Comparison of ENCODE assay signal across 9 cellular contexts in the genomic region with DNA sequence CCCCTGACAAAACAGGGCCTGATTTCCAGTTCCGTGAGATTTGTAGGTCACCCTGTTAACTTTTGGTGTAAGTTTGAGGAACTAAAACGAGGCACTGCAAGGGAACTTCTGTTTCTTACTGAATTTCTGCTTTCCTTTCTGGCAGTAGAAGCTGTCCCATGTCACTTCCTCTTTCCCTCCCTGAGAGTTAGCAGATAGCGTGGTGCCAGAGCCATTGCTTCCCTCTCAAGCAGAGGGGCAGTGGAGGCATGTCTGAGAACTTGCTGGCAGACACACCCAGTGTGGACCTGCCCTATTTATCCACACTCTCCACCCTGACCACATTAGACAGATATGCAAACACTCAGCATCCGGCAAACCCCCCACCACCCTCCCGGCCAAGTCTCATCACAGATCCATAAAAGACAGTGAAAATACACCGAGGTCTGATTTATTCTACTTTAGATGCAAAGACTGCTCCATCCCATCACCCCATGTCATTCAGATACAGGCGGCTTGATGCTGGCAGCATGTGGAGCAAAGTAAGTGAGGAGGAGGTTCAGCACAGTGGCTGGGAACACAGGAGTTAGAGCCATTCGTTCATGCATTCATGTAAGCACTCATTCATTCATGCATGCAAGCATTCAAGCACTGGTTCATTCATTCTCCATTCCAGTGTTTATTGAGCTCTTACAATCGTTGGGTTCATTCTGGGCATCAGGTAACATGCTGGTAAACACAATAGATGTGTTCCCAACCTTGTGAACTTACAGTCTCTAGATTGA.
DNase-seq lines count a peak whose midpoint lies in the region; ATAC-seq and TF ChIP-seq lines count a peak whose summit lies in the region.
"Had no signal": no experiment of that assay in that cellular context is flagged by ENCODE, and none has a peak within 500 bp of the region (broad histone marks: within the 10 kb centered on the region; RNA-seq: fewer than 3 reads in every experiment).

No MANE protein-coding gene starts in this region.

- no peak for DNase-seq in activated T-cell treated with anti-CD3 and anti-CD28 coated beads, Interleukin-2, amount 50 U/mL, for 72 hours
- no peak for DNase-seq in activated T-cell treated with anti-CD3 and anti-CD28 coated beads, Interleukin-2, amount 50 U/mL, for 1 hour
- DNase-seq in SIG-M5 (lab: John Stamatoyannopoulos, UW) (peak; percentile 92), lower lobe of right lung (peak; percentile 62), MG63 (no peak), NCI-H2107 treated with DMSO at 0.1 percent for 48 hours (lab: John Stamatoyannopoulos, UW; ENCODE audit: unreplicated experiment) (no peak)
- DNase-seq in stimulated activated CD4-positive, alpha-beta T cell treated with anti-CD3 and anti-CD28 coated beads, Interleukin-4, amount 100 ng/mL, for 4 hours = no peak

- peaks cover 7% of the 10 kb centered on the region for H3K27me3 Mint-ChIP-seq in activated T-cell treated with anti-CD3 and anti-CD28 coated beads, Interleukin-2, amount 50 U/mL, for 72 hours (ENCODE audit: low read depth)

- peaks cover 3% of the 10 kb centered on the region in 2 donors for H3K36me3 Mint-ChIP-seq in activated T-cell treated with anti-CD3 and anti-CD28 coated beads, Interleukin-2, amount 50 U/mL, for 72 hours (ENCODE audit: insufficient read depth in 2 of 2)

- H3K4me3 Mint-ChIP-seq in activated T-cell treated with anti-CD3 and anti-CD28 coated beads, Interleukin-2, amount 50 U/mL, for 72 hours = peak overlapping the region; percentile 55 to 62

- no peaks in the 10 kb centered on the region for H3K36me3 ChIP-seq in lower lobe of right lung
- no peaks in the 10 kb centered on the region for H3K36me3 ChIP-seq in MG63

- ATAC-seq in activated T-cell treated with anti-CD3 and anti-CD28 coated beads, Interleukin-2, amount 50 U/mL, for 72 hours (replicated peaks in 1 of 2) = no peak
- ATAC-seq in HG03064 (IDR thresholded peaks at IDR 0.05; ENCODE audit: low read depth, unreplicated experiment) (peak; percentile 69), lower lobe of right lung (peak; percentile 67 to 87)

- H3K27me3 ChIP-seq in lower lobe of right lung (ENCODE audit: low read depth) (no peaks in the 10 kb centered on the region), MG63 (no peaks in the 10 kb centered on the region)

- H3K4me1 Mint-ChIP-seq in activated T-cell treated with anti-CD3 and anti-CD28 coated beads, Interleukin-2, amount 50 U/mL, for 72 hours (ENCODE audit: low read depth) = peaks cover 52% of the 10 kb centered on the region

- H3K27ac ChIP-seq in lower lobe of right lung = peak overlapping the region; percentile 46
- H3K27ac ChIP-seq: C4-2B had no signal

- peak overlapping the region; percentile 3 for H3K27ac Mint-ChIP-seq in activated T-cell treated with anti-CD3 and anti-CD28 coated beads, Interleukin-2, amount 50 U/mL, for 72 hours

- H3K4me1 ChIP-seq in lower lobe of right lung = peaks cover 20% of the 10 kb centered on the region

- no peaks in the 10 kb centered on the region for H3K9me3 ChIP-seq in lower lobe of right lung
- no peaks in the 10 kb centered on the region for H3K9me3 ChIP-seq in MG63

- peaks cover 3 to 5% of the 10 kb centered on the region in 2 donors for H3K9me3 Mint-ChIP-seq in activated T-cell treated with anti-CD3 and anti-CD28 coated beads, Interleukin-2, amount 50 U/mL, for 72 hours

- intact Hi-C loops in lower lobe of right lung (cut with DNase I) = no loop called here

- no peak overlapping the region for H3K4me3 ChIP-seq in lower lobe of right lung
- H3K4me3 ChIP-seq in MG63 = no peak overlapping the region

- no peak for TF ChIP-seq CTCF in lower lobe of right lung (IDR thresholded peaks at IDR 0.05)

Comparison
In these comparisons a context has a peak if more than half of its experiments do, and no peak if none do; other contexts are left out.
1. ATAC-seq: peak in HG03064 (single experiment) and lower lobe of right lung (2 of 2); none in activated T-cell treated with anti-CD3 and anti-CD28 coated beads, Interleukin-2, amount 50 U/mL, for 72 hours (0 of 2).
2. DNase-seq: peak in SIG-M5 (single experiment) and lower lobe of right lung (single experiment); none in activated T-cell treated with anti-CD3 and anti-CD28 coated beads, Interleukin-2, amount 50 U/mL, for 72 hours (0 of 2), activated T-cell treated with anti-CD3 and anti-CD28 coated beads, Interleukin-2, amount 50 U/mL, for 1 hour (single experiment), MG63 (single experiment), NCI-H2107 treated with DMSO at 0.1 percent for 48 hours (single experiment) and stimulated activated CD4-positive, alpha-beta T cell treated with anti-CD3 and anti-CD28 coated beads, Interleukin-4, amount 100 ng/mL, for 4 hours (0 of 2).